ENCODE assay signal across 31 cellular contexts in the genomic region with DNA sequence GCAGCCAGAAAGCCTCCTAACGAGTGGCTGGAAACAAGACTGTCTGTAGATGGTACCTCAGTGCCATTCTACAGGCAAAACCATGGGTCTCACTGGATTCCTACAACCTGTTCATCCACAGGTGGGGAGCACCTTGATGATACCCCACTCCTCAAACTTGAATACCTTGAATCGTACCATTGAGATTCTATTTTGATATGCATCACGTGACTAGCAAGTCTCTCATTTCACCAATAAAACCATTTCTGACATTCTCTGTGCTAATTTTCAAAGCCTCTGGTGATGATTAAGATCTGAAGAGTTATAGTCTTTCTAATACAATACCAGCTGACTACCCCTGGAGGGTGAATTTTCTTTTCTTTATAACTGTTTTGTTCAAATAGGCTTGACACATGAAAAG.
"Had no signal": no experiment of that assay in that cellular context is flagged by ENCODE, and none has a peak within 500 bp of the region (broad histone marks: within the 10 kb centered on the region; RNA-seq: fewer than 3 reads in every experiment).

No MANE protein-coding gene starts in this region.

- H3K4me3 Mint-ChIP-seq: natural killer cell; nephron; neural progenitor cell; stimulated activated memory B cell treated with anti-CD40 and anti-IgM and Interleukin-4, amounts not matched to agents 10 μg/mL and 1 μg/mL and 100 μg/mL, for 72 hours; stimulated activated naive CD8-positive, alpha-beta T cell treated with anti-CD3 and anti-CD28 coated beads, Interleukin-15, amount 100 ng/mL, for 72 hours; type B pancreatic cell had no signal

- H3K4me1 Mint-ChIP-seq: natural killer cell; nephron; neural progenitor cell; stimulated activated memory B cell treated with anti-CD40 and anti-IgM and Interleukin-4, amounts not matched to agents 10 μg/mL and 1 μg/mL and 100 μg/mL, for 72 hours; stimulated activated naive CD8-positive, alpha-beta T cell treated with anti-CD3 and anti-CD28 coated beads, Interleukin-15, amount 100 ng/mL, for 72 hours had no signal

- H3K36me3 Mint-ChIP-seq: natural killer cell; stimulated activated memory B cell treated with anti-CD40 and anti-IgM and Interleukin-4, amounts not matched to agents 10 μg/mL and 1 μg/mL and 100 μg/mL, for 72 hours; type B pancreatic cell had no signal

- H3K27ac ChIP-seq: neural progenitor cell, ovary, parathyroid adenoma, psoas muscle, skin epidermis, spleen, suprapubic skin, testis, tibial artery, transverse colon, upper lobe of right lung, vagina had no signal

- H2AFZ ChIP-seq: neural progenitor cell, parathyroid adenoma had no signal

- H3K27me3 ChIP-seq: neural progenitor cell, ovary, spleen, suprapubic skin, testis, tibial artery, transverse colon, upper lobe of right lung, vagina had no signal

- H3K4me1 ChIP-seq: parathyroid adenoma, psoas muscle, spleen, suprapubic skin, testis, tibial artery, transverse colon, upper lobe of right lung, vagina had no signal

- H3K4me2 ChIP-seq: neural progenitor cell, smooth muscle cell had no signal

- ATAC-seq: natural killer cell; psoas muscle; right cardiac atrium; sciatic nerve; stimulated activated memory B cell treated with anti-CD40 and anti-IgM and Interleukin-4, amounts not matched to agents 10 μg/mL and 1 μg/mL and 100 μg/mL, for 72 hours; stimulated activated naive CD8-positive, alpha-beta T cell treated with anti-CD3 and anti-CD28 coated beads, Interleukin-15, amount 100 ng/mL, for 72 hours; stimulated activated naive CD8-positive, alpha-beta T cell treated with anti-CD3 and anti-CD28 coated beads, Interleukin-15, Interleukin-2, amounts not matched to agents 100 U/mL and 50 U/mL, for 24 hours; upper lobe of right lung had no signal

- DNase-seq: natural killer cell; occipital lobe; ovary; posterior cingulate gyrus; psoas muscle; right cardiac atrium; spleen; stimulated activated CD4-positive, alpha-beta T cell treated with anti-CD3 and anti-CD28 coated beads, Interleukin-12 subunit alpha, Interleukin-12 subunit beta, amount 100 ng/mL, for 4 hours; stimulated activated CD4-positive, alpha-beta T cell treated with anti-CD3 and anti-CD28 coated beads, Interleukin-1b, Interleukin-23, amount 100 ng/mL, for 48 hours; stimulated activated CD4-positive, alpha-beta T cell treated with anti-CD3 and anti-CD28 coated beads, Interleukin-4, amount 100 ng/mL, for 1 hour; stimulated activated CD4-positive, alpha-beta T cell treated with anti-CD3 and anti-CD28 coated beads, Interleukin-4, amount 100 ng/mL, for 4 hours; stimulated activated CD8-positive, alpha-beta memory T cell treated with anti-CD3 and anti-CD28 coated beads, Interleukin-4, amount 100 ng/mL, for 48 hours; stimulated activated naive CD4-positive, alpha-beta T cell; stimulated activated naive CD8-positive, alpha-beta T cell treated with anti-CD3 and anti-CD28 coated beads, Interleukin-15, amount 100 ng/mL, for 72 hours; stimulated activated naive CD8-positive, alpha-beta T cell treated with anti-CD3 and anti-CD28 coated beads, Interleukin-15, Interleukin-2, amounts not matched to agents 100 U/mL and 50 U/mL, for 24 hours; substantia nigra; testis; tibial artery; transverse colon; upper lobe of right lung had no signal

- H3K9ac ChIP-seq: neural progenitor cell, parathyroid adenoma had no signal

- H3K9me3 ChIP-seq: ovary, psoas muscle, suprapubic skin, testis, transverse colon, upper lobe of right lung, vagina had no signal

- H3K36me3 ChIP-seq: neural progenitor cell, ovary, spleen, suprapubic skin, tibial artery, transverse colon, upper lobe of right lung, vagina had no signal

- H3K27ac Mint-ChIP-seq: natural killer cell; nephron; neural progenitor cell; progenitor cell of endocrine pancreas; stimulated activated memory B cell treated with anti-CD40 and anti-IgM and Interleukin-4, amounts not matched to agents 10 μg/mL and 1 μg/mL and 100 μg/mL, for 72 hours; stimulated activated naive CD8-positive, alpha-beta T cell treated with anti-CD3 and anti-CD28 coated beads, Interleukin-15, amount 100 ng/mL, for 72 hours; type B pancreatic cell had no signal

- H3K27me3 Mint-ChIP-seq: progenitor cell of endocrine pancreas; stimulated activated naive CD8-positive, alpha-beta T cell treated with anti-CD3 and anti-CD28 coated beads, Interleukin-15, amount 100 ng/mL, for 72 hours; type B pancreatic cell had no signal

- H3K4me3 ChIP-seq: neural progenitor cell, ovary, psoas muscle, skin epidermis, smooth muscle cell, spleen, suprapubic skin, testis, tibial artery, transverse colon, upper lobe of right lung, vagina had no signal

- H3K79me2 ChIP-seq: parathyroid adenoma had no signal
